ENCODE assay signal across 1 cellular context in genomic region chr5:122083535-122083934, GRCh38.
TF ChIP-seq lines count a peak whose summit lies in the region.

No MANE protein-coding gene starts in this region.

TF ChIP-seq in GM12878, 131 proteins besides CTCF, POLR2A, EP300 and RAD21 (continued from another document):
- TF ChIP-seq BCLAF1 (IDR thresholded peaks at IDR 0.05), result no peak
- no peak for TF ChIP-seq FOS (IDR thresholded peaks at IDR 0.05; ENCODE audit: borderline replicate concordance, extremely low read depth, insufficient read length)
